In genomic region chr7:44490351-44491200, GRCh38 we compare ENCODE assay signal across 1 cellular context.
TF ChIP-seq lines count a peak whose summit lies in the region.

Gene NUDCD3 (minus strand): TSS chr7:44490658. CDS start chr7:44490600, 58 bp downstream.

TF ChIP-seq in HepG2, 621 proteins besides CTCF, POLR2A, EP300 and RAD21 (continued from another document and continues in another):
- no peak for TF ChIP-seq AHDC1 (CRISPR knock-in tag; IDR thresholded peaks at IDR 0.05; ENCODE audit: borderline replicate concordance)
- TF ChIP-seq ZNF232 (CRISPR knock-in tag; IDR thresholded peaks at IDR 0.05; ENCODE audit: borderline replicate concordance), result no peak; the same call in 1 of the 2 replicates
- TF ChIP-seq ZNF569 (CRISPR knock-in tag; IDR thresholded peaks at IDR 0.05; ENCODE audit: borderline replicate concordance), result no peak
- TF ChIP-seq NR2F1 (CRISPR knock-in tag; IDR thresholded peaks at IDR 0.05), result peak in 1 of 2 experiments; percentile 57; a peak in 1 of 4 replicates
- peak; percentile 85; the same call in 1 of the 2 replicates for TF ChIP-seq KAT7 (CRISPR knock-in tag; IDR thresholded peaks at IDR 0.05; ENCODE audit: borderline replicate concordance)
- TF ChIP-seq ZBTB21 (CRISPR knock-in tag; IDR thresholded peaks at IDR 0.05), result no peak
- TF ChIP-seq ZXDC (CRISPR knock-in tag; IDR thresholded peaks at IDR 0.05), result peak; percentile 88; the same call in 1 of the 2 replicates
- no peak for TF ChIP-seq GRHL1 (CRISPR knock-in tag; conservative IDR thresholded peaks at IDR 0.05)
- TF ChIP-seq ZNF839 (CRISPR knock-in tag; IDR thresholded peaks at IDR 0.05; ENCODE audit: borderline replicate concordance), result peak; percentile 96
- TF ChIP-seq GZF1 (CRISPR knock-in tag; IDR thresholded peaks at IDR 0.05), result peak; percentile 24; the same call in 1 of the 2 replicates
- 0 out of 2 replicates have a peak, but pooled peaks have one; percentile 59 for TF ChIP-seq IKZF5 (CRISPR knock-in tag; IDR thresholded peaks at IDR 0.05)
- TF ChIP-seq CENPT (CRISPR knock-in tag; IDR thresholded peaks at IDR 0.05; ENCODE audit: low read depth), result no peak; the same call in 1 of the 2 replicates
- TF ChIP-seq CENPX (CRISPR knock-in tag; IDR thresholded peaks at IDR 0.05), result no peak
- TF ChIP-seq HNF4A (CRISPR knock-in tag; IDR thresholded peaks at IDR 0.05), result 0 out of 2 replicates have a peak, but pooled peaks have one; percentile 5
- peak; percentile 29; the same call in 1 of the 2 replicates for TF ChIP-seq THRA (CRISPR knock-in tag; IDR thresholded peaks at IDR 0.05; ENCODE audit: borderline replicate concordance)
- TF ChIP-seq ZNF136 (CRISPR knock-in tag; IDR thresholded peaks at IDR 0.05; ENCODE audit: low read depth), result no peak
- TF ChIP-seq IRF1 (CRISPR knock-in tag; IDR thresholded peaks at IDR 0.05; ENCODE audit: low read depth), result no peak
- TF ChIP-seq MATR3 (CRISPR knock-in tag; IDR thresholded peaks at IDR 0.05), result no peak
- no peak for TF ChIP-seq SCMH1 (CRISPR knock-in tag; IDR thresholded peaks at IDR 0.05; ENCODE audit: borderline replicate concordance)
- TF ChIP-seq ZFX (CRISPR knock-in tag; IDR thresholded peaks at IDR 0.05; ENCODE audit: low read depth), result peak; percentile 99
- TF ChIP-seq ZNF260 (CRISPR knock-in tag; IDR thresholded peaks at IDR 0.05; ENCODE audit: borderline replicate concordance, low read depth), result no peak; the same call in 1 of the 2 replicates
- no peak; the same call in 1 of the 2 replicates for TF ChIP-seq ZNF234 (CRISPR knock-in tag; conservative IDR thresholded peaks at IDR 0.05)
- TF ChIP-seq KMT2A (CRISPR knock-in tag; IDR thresholded peaks at IDR 0.05), result peak; percentile 88
- TF ChIP-seq FOXJ3 (CRISPR knock-in tag; IDR thresholded peaks at IDR 0.05; ENCODE audit: borderline replicate concordance), result peak; percentile 61; the same call in 1 of the 2 replicates
- no peak; the same call in 1 of the 2 replicates for TF ChIP-seq ZNF230 (CRISPR knock-in tag; IDR thresholded peaks at IDR 0.05)
- TF ChIP-seq HCFC1 (IDR thresholded peaks at IDR 0.05; ENCODE audit: low read depth, low read length), result peak; percentile 58
- TF ChIP-seq ZNF567 (CRISPR knock-in tag; IDR thresholded peaks at IDR 0.05; ENCODE audit: borderline replicate concordance), result no peak; the same call in 1 of the 2 replicates
- no peak for TF ChIP-seq ZNF256 (CRISPR knock-in tag; conservative IDR thresholded peaks at IDR 0.05)
- peak; percentile 75 for TF ChIP-seq SALL1 (CRISPR knock-in tag; IDR thresholded peaks at IDR 0.05)
- no peak; the same call in 1 of the 2 replicates for TF ChIP-seq RFX3 (CRISPR knock-in tag; IDR thresholded peaks at IDR 0.05)
- TF ChIP-seq ARNTL (CRISPR knock-in tag; IDR thresholded peaks at IDR 0.05), result peak; percentile 93
- TF ChIP-seq ZBTB14 (CRISPR knock-in tag; IDR thresholded peaks at IDR 0.05), result no peak
- peak; percentile 55 for TF ChIP-seq FOXO1 (CRISPR knock-in tag; IDR thresholded peaks at IDR 0.05)
- no peak for TF ChIP-seq ZNF326 (CRISPR knock-in tag; IDR thresholded peaks at IDR 0.05; ENCODE audit: borderline replicate concordance)
- TF ChIP-seq PATZ1 (CRISPR knock-in tag; IDR thresholded peaks at IDR 0.05), result peak; percentile 66
- peak; percentile 46 for TF ChIP-seq CREB1 (IDR thresholded peaks at IDR 0.05)
- peak; percentile 81 for TF ChIP-seq CREB1 (CRISPR knock-in tag; IDR thresholded peaks at IDR 0.05)
- no peak for TF ChIP-seq FOXP4 (CRISPR knock-in tag; IDR thresholded peaks at IDR 0.05)
- 0 out of 2 replicates have a peak, but pooled peaks have one; percentile 35 for TF ChIP-seq ZBTB20 (CRISPR knock-in tag; IDR thresholded peaks at IDR 0.05; ENCODE audit: borderline replicate concordance, low read depth)
- TF ChIP-seq ZNF362 (CRISPR knock-in tag; IDR thresholded peaks at IDR 0.05; ENCODE audit: borderline replicate concordance), result peak; percentile 40; the same call in 1 of the 2 replicates
